In the genomic region with DNA sequence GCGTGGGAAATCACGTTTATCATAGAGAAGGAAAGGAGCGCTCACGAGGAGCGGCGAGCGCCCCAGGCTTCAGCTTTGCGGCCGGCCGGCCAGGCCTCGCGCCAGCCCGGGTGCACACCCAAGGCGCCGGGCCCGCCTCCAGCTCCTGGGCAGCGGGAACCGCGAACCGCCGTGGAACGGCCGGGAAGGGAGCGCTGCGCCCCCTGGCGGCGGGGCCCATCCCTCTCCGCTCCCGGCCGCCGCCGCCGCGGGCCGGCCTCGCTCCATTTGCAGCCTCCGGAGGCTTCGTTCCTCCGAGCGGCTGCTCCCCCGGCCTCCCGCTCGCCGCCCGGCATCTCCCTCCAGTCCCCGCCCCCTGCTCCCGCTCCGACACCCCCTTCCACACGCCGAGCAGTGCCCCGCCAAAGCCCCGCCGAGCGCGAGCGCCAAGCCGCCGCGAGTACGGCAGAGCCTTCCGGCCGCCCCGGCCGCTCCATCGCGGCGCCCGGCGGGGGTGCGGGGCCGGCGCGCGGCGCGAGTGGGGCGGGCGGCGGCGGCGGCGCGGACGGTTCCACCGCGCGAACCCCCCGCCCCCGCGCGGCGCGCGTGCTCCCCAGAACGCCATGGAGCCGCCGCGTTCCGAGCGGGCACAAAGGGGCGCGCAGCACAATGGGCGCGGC, we compare ENCODE assay signal across 8 cellular contexts. TPM values are rescaled to one million over a fixed set of nuclear protein-coding genes. Genes with fewer than 3 reads are reported as not detected.
DNase-seq lines count a peak whose midpoint lies in the region; ATAC-seq and TF ChIP-seq lines count a peak whose summit lies in the region.

No MANE protein-coding gene starts in this region.

- intact Hi-C loops in CD4-positive, alpha-beta T cell (cut with DNase I, micrococcal nuclease): loop anchor here (1.0 to 10.0 kb wide), 9 partner anchors 86 to 1980 kb away; a partner anchor contains a TSS

- H3K4me1 ChIP-seq in endocrine pancreas (ENCODE audit: control insufficient read depth, insufficient read depth, low read length): peaks cover 5% of the 10 kb centered on the region
- H3K4me1 ChIP-seq in mesodermal cell (ENCODE audit: control insufficient read depth, insufficient read depth, low read length, poor library complexity, severe bottlenecking): no peaks in the 10 kb centered on the region

- H3K27ac Mint-ChIP-seq in CD4-positive, alpha-beta T cell: no peak overlapping the region
- H3K27ac Mint-ChIP-seq in activated CD8-positive, alpha-beta memory T cell treated with anti-CD3 and anti-CD28 coated beads, Interleukin-2, amount 10 ng/mL, durations not matched to agents 7 days and 5 days: peak overlapping the region; percentile 51

- no peak overlapping the region for H3K27ac ChIP-seq in CD4-positive, alpha-beta T cell (ENCODE audit: low read depth, low read length)
- peak overlapping the region; percentile 72 for H3K27ac ChIP-seq in mesodermal cell (ENCODE audit: low read depth, low read length, severe bottlenecking)

- peak; percentile 33 to 72 (median 56) for DNase-seq in CD4-positive, alpha-beta T cell
- DNase-seq in NCI-H82 treated with DMSO at 0.1 percent for 48 hours (lab: John Stamatoyannopoulos, UW; ENCODE audit: unreplicated experiment): peak; percentile 45
- peak; percentile 76 for DNase-seq in activated CD8-positive, alpha-beta memory T cell treated with anti-CD3 and anti-CD28 coated beads, Interleukin-2, amount 10 ng/mL, durations not matched to agents 7 days and 5 days
- peak; percentile 63 to 68 for DNase-seq in stimulated activated CD8-positive, alpha-beta memory T cell treated with anti-CD3 and anti-CD28 coated beads, Interleukin-15, amount 100 ng/mL, for 48 hours (ENCODE audit: low read depth in 2 of 2)

- ATAC-seq in CD4-positive, alpha-beta T cell (ENCODE audit: poor library complexity): peak; percentile 56
- ATAC-seq in GM19328 (IDR thresholded peaks at IDR 0.05; ENCODE audit: unreplicated experiment) (peak; percentile 63), HG03460 (IDR thresholded peaks at IDR 0.05; ENCODE audit: unreplicated experiment) (peak; percentile 71)
- peak; percentile 79 for ATAC-seq in activated CD8-positive, alpha-beta memory T cell treated with anti-CD3 and anti-CD28 coated beads, Interleukin-2, amount 10 ng/mL, durations not matched to agents 7 days and 5 days

- no peaks in the 10 kb centered on the region for H3K36me3 Mint-ChIP-seq in CD4-positive, alpha-beta T cell (ENCODE audit: low read depth)
- H3K36me3 Mint-ChIP-seq in activated CD8-positive, alpha-beta memory T cell treated with anti-CD3 and anti-CD28 coated beads, Interleukin-2, amount 10 ng/mL, durations not matched to agents 7 days and 5 days: peaks cover 1% of the 10 kb centered on the region

- H3K4me3 Mint-ChIP-seq in CD4-positive, alpha-beta T cell: peak overlapping the region; percentile 91
- H3K4me3 Mint-ChIP-seq in activated CD8-positive, alpha-beta memory T cell treated with anti-CD3 and anti-CD28 coated beads, Interleukin-2, amount 10 ng/mL, durations not matched to agents 7 days and 5 days: peak overlapping the region; percentile 68

- H3K4me1 Mint-ChIP-seq in CD4-positive, alpha-beta T cell (ENCODE audit: low read depth): peaks cover 18% of the 10 kb centered on the region
- peaks cover 23% of the 10 kb centered on the region for H3K4me1 Mint-ChIP-seq in activated CD8-positive, alpha-beta memory T cell treated with anti-CD3 and anti-CD28 coated beads, Interleukin-2, amount 10 ng/mL, durations not matched to agents 7 days and 5 days

- H3K9me3 ChIP-seq in CD4-positive, alpha-beta T cell (ENCODE audit: control insufficient read depth, low read length): no peaks in the 10 kb centered on the region
- H3K9me3 ChIP-seq in endocrine pancreas (ENCODE audit: control insufficient read depth, low read length) (no peaks in the 10 kb centered on the region), mesodermal cell (ENCODE audit: control insufficient read depth, low read length) (no peaks in the 10 kb centered on the region)

- H3K4me3 ChIP-seq in endocrine pancreas (ENCODE audit: control insufficient read depth, insufficient read depth, low read length) (peak overlapping the region; percentile 78), mesodermal cell (ENCODE audit: extremely low read depth, insufficient read depth, low read length, poor library complexity, severe bottlenecking) (peak overlapping the region; percentile 56)

- CTCF ChIA-PET in CD4-positive, alpha-beta T cell (lab: Charles Lee): interaction anchor here (0.6 to 1.5 kb wide), 6 partner anchors 14 to 1268 kb away, joined by 3 to 9 read pairs (median 4); a partner anchor contains a TSS
- CTCF ChIA-PET in activated CD8-positive, alpha-beta memory T cell treated with anti-CD3 and anti-CD28 coated beads, Interleukin-2, amount 10 ng/mL, durations not matched to agents 7 days and 5 days (lab: Charles Lee): interaction anchor here (0.6 to 4.2 kb wide), 25 partner anchors 9 to 789 kb away, joined by 3 to 59 read pairs (median 4); a partner anchor contains a TSS

- POLR2A ChIA-PET in CD4-positive, alpha-beta T cell (lab: Charles Lee): interaction anchor here (1.5 kb wide), 1 partner anchor 345 kb away, joined by 5 read pairs; a partner anchor contains a TSS

- H3K36me3 ChIP-seq in endocrine pancreas (ENCODE audit: control insufficient read depth, insufficient read depth, low read length) (no peaks in the 10 kb centered on the region), mesodermal cell (ENCODE audit: control insufficient read depth, insufficient read depth, low read length) (no peaks in the 10 kb centered on the region)

- peaks cover 4% of the 10 kb centered on the region for H3K27me3 ChIP-seq in CD4-positive, alpha-beta T cell (ENCODE audit: control insufficient read depth, insufficient read depth, low read length)
- H3K27me3 ChIP-seq in endocrine pancreas (ENCODE audit: control insufficient read depth, insufficient read depth, low read length): no peaks in the 10 kb centered on the region

- no peaks in the 10 kb centered on the region for H3K27me3 Mint-ChIP-seq in CD4-positive, alpha-beta T cell
- peaks cover 18% of the 10 kb centered on the region for H3K27me3 Mint-ChIP-seq in activated CD8-positive, alpha-beta memory T cell treated with anti-CD3 and anti-CD28 coated beads, Interleukin-2, amount 10 ng/mL, durations not matched to agents 7 days and 5 days

- TF ChIP-seq CTCF in CD4-positive, alpha-beta T cell (IDR thresholded peaks at IDR 0.05): peak; percentile 69

- peak overlapping the region; percentile 77 for H3K9ac ChIP-seq in endocrine pancreas (ENCODE audit: control insufficient read depth, insufficient read depth, low read length)

- 1% methylated on average over 46 to 72 of the region's 104 CpGs for WGBS in mesodermal cell (ENCODE audit: insufficient coverage in 2 of 2), 2 experiments

- H3K9me3 Mint-ChIP-seq in CD4-positive, alpha-beta T cell: no peaks in the 10 kb centered on the region
- no peaks in the 10 kb centered on the region for H3K9me3 Mint-ChIP-seq in activated CD8-positive, alpha-beta memory T cell treated with anti-CD3 and anti-CD28 coated beads, Interleukin-2, amount 10 ng/mL, durations not matched to agents 7 days and 5 days (ENCODE audit: low read depth)

RNA-seq across cellular contexts. Expression of a gene that starts 1.0 kb away (rescaled TPM):
- total RNA-seq in CD4-positive, alpha-beta T cell: under 1 TPM; 0.82 to 0.92 TPM
- 1 to 10 TPM; 3.3 to 4.7 TPM for total RNA-seq in activated CD8-positive, alpha-beta memory T cell treated with anti-CD3 and anti-CD28 coated beads, Interleukin-2, amount 10 ng/mL, durations not matched to agents 7 days and 5 days
- polyA plus RNA-seq in mesodermal cell (2013, experiment 1 of 2): 3.2 TPM
- polyA plus RNA-seq in mesodermal cell (2013, experiment 2 of 2): 3.2 TPM
